In genomic region chr19:40688987-40689338, GRCh38 we compare ENCODE assay signal across 9 cellular contexts. TPM values are rescaled to one million over a fixed set of nuclear protein-coding genes. Genes with fewer than 3 reads are reported as not detected.
DNase-seq lines count a peak whose midpoint lies in the region; ATAC-seq and TF ChIP-seq lines count a peak whose summit lies in the region.
"Had no signal": no experiment of that assay in that cellular context is flagged by ENCODE, and none has a peak within 500 bp of the region (broad histone marks: within the 10 kb centered on the region; RNA-seq: fewer than 3 reads in every experiment).

No MANE protein-coding gene starts in this region.

- intact Hi-C loops in Panc1 (cut with micrococcal nuclease; ENCODE audit: unreplicated experiment): no loop called here

- CTCF ChIA-PET in BJ (lab: Yijun Ruan, JAX) (interaction anchor here (1.1 kb wide), 1 partner anchor 26 kb away, joined by 4 read pairs; no protein-coding TSS in a partner anchor), Panc1 (lab: Charles Lee) (no interaction called here)

- ATAC-seq in Panc1: no peak
- ATAC-seq in GM21717 (IDR thresholded peaks at IDR 0.05; ENCODE audit: unreplicated experiment): no peak
- no peak for ATAC-seq in HG02571 (IDR thresholded peaks at IDR 0.05; ENCODE audit: unreplicated experiment)
- ATAC-seq: naive thymus-derived CD4-positive, alpha-beta T cell had no signal

- H2AFZ ChIP-seq in fibroblast of lung (ENCODE audit: low read length): no peak overlapping the region

- DNase-seq in BJ (ENCODE audit: low read depth) (no peak), Panc1 (ENCODE audit: low read depth, low spot score) (no peak), fibroblast of lung (ENCODE audit: low read depth in 2 of 2) (peak in 1 of 2 donors; percentile 12), retinal pigment epithelial cell (ENCODE audit: low read depth) (no peak), NCI-H226 (no peak), DMS153 treated with DMSO at 0.1 percent for 48 hours (lab: John Stamatoyannopoulos, UW; ENCODE audit: unreplicated experiment) (no peak)

- TF ChIP-seq CTCF in BJ (IDR thresholded peaks at IDR 0.05; ENCODE audit: insufficient read depth, low read depth, low read length) (no peak), Panc1 (IDR thresholded peaks at IDR 0.05) (no peak), fibroblast of lung (conservative IDR thresholded peaks at IDR 0.05 in 1 of 2, IDR thresholded peaks at IDR 0.05 in 1 of 2; ENCODE audit: low read depth in 1 of 2, low read length in 2 of 2) (no peak), retinal pigment epithelial cell (conservative IDR thresholded peaks at IDR 0.05; ENCODE audit: low read depth, low read length) (no peak)

- H3K9ac ChIP-seq in fibroblast of lung (ENCODE audit: insufficient read depth, low read length): peak overlapping the region; percentile 90

- H3K27ac ChIP-seq in Panc1 (ENCODE audit: low read length) (no peak overlapping the region), fibroblast of lung (ENCODE audit: insufficient read depth, low read length) (peak overlapping the region; percentile 87)

- in situ Hi-C loops in Panc1 (cut with HindIII; ENCODE audit: low pct_unique_long_range_greater_than_20kb, low sequenced_read_pairs): no loop called here

- H4K20me1 ChIP-seq in fibroblast of lung (ENCODE audit: control insufficient read depth, extremely low read depth, insufficient read depth, low read length): peaks cover 4% of the 10 kb centered on the region

- H3K79me2 ChIP-seq in fibroblast of lung (ENCODE audit: control insufficient read depth, insufficient read depth, low read length): peaks cover 34% of the 10 kb centered on the region

- H3K36me3 ChIP-seq in BJ (ENCODE audit: control insufficient read depth, insufficient read depth, low read length) (peaks cover 24% of the 10 kb centered on the region), Panc1 (ENCODE audit: control insufficient read depth, insufficient read depth, low read length) (no peaks in the 10 kb centered on the region), fibroblast of lung (ENCODE audit: control insufficient read depth, insufficient read depth, low read length) (peaks cover 25% of the 10 kb centered on the region)

- H3K4me1 ChIP-seq in Panc1 (ENCODE audit: control insufficient read depth, insufficient read depth, low read length) (peaks cover 9% of the 10 kb centered on the region), fibroblast of lung (ENCODE audit: control insufficient read depth, extremely low read depth, insufficient read depth, low read length) (peaks cover 24% of the 10 kb centered on the region)

- POLR2A ChIA-PET in BJ (lab: Charles Lee) (interaction anchor here (0.6 kb wide), 2 partner anchors 27 to 42 kb away, joined by 4 read pairs; partner anchors contain the start of gene COQ8B), Panc1 (lab: Charles Lee) (no interaction called here)

- H3K9me3 ChIP-seq in Panc1 (ENCODE audit: control insufficient read depth, insufficient read depth, low read depth, low read length) (no peaks in the 10 kb centered on the region), fibroblast of lung (ENCODE audit: control insufficient read depth, insufficient read depth, low read depth, low read length) (no peaks in the 10 kb centered on the region)

- H3K4me2 ChIP-seq in fibroblast of lung (ENCODE audit: extremely low read depth, insufficient read depth, low read length): peak overlapping the region; percentile 98

- H3K4me3 ChIP-seq in BJ (ENCODE audit: low read depth, low read length) (peak overlapping the region; percentile 61), Panc1 (ENCODE audit: low read depth in 2 of 2, low read length in 2 of 2) (peak overlapping the region; percentile 58 to 73), fibroblast of lung (replicated peaks in 1 of 4; ENCODE audit: control extremely low read depth in 1 of 4, insufficient read depth in 1 of 4, low read depth in 3 of 4, low read length in 4 of 4) (peak overlapping the region; percentile 52 to 98 (median 84)), retinal pigment epithelial cell (ENCODE audit: low read length) (peak overlapping the region; percentile 80)

- H3K27me3 ChIP-seq in BJ (ENCODE audit: control insufficient read depth, insufficient read depth, low read length): no peaks in the 10 kb centered on the region
- H3K27me3 ChIP-seq in Panc1 (ENCODE audit: control insufficient read depth, insufficient read depth, low read length): no peaks in the 10 kb centered on the region
- H3K27me3 ChIP-seq in fibroblast of lung (ENCODE audit: control insufficient read depth, insufficient read depth, low read length): no peaks in the 10 kb centered on the region

- BruUV-seq in Panc1 (replicated peaks; lab: Mats Ljungman, UMichigan): no TSS peak

RNA-seq across cellular contexts. Expression of gene NUMBL, which starts 1.5 kb away (rescaled TPM):
- 15.9 and 28.6 TPM in 2 replicates for polyA plus RNA-seq in BJ (2011; rRNA removed)
- polyA minus RNA-seq in BJ (2011; rRNA and poly(A)+ RNA removed): 10.2 and 13.9 TPM in 2 replicates
- total RNA-seq in Panc1 (2021; ENCODE audit: unreplicated experiment): 27.6 TPM
- 31.1 TPM for polyA plus RNA-seq in Panc1 (2012; ENCODE audit: insufficient read length)
- 30.6 and 33.4 TPM in 2 replicates for total RNA-seq in fibroblast of lung
- 26.2 and 28.2 TPM in 2 replicates for polyA plus RNA-seq in fibroblast of lung
- polyA plus RNA-seq in fibroblast of lung (2012): 39.8 TPM in 2 replicates
- 45.4 and 48.6 TPM in 2 replicates for polyA minus RNA-seq in fibroblast of lung (ENCODE audit: low replicate concordance)

RNA-seq across cellular contexts. Expression of gene COQ8B, which starts 27.7 kb away (rescaled TPM):
- 22.7 and 35.3 TPM in 2 replicates for polyA plus RNA-seq in BJ (2011; rRNA removed)
- polyA minus RNA-seq in BJ (2011; rRNA and poly(A)+ RNA removed): 15.0 and 20.8 TPM in 2 replicates
- 15.6 TPM for total RNA-seq in Panc1 (2021; ENCODE audit: unreplicated experiment)
- polyA plus RNA-seq in Panc1 (2012; ENCODE audit: insufficient read length): 18.5 TPM
- 28.0 and 43.4 TPM in 2 replicates for total RNA-seq in fibroblast of lung
- polyA plus RNA-seq in fibroblast of lung: 13.7 and 16.7 TPM in 2 replicates
- 17.2 and 24.4 TPM in 2 replicates for polyA plus RNA-seq in fibroblast of lung (2012)
- polyA minus RNA-seq in fibroblast of lung (ENCODE audit: low replicate concordance): 26.2 and 28.8 TPM in 2 replicates

RNA-seq across cellular contexts. Expression of gene ITPKC, which starts 27.9 kb away (rescaled TPM):
- polyA plus RNA-seq in BJ (2011; rRNA removed): 8.9 and 11.9 TPM in 2 replicates
- 10.0 and 16.4 TPM in 2 replicates for polyA minus RNA-seq in BJ (2011; rRNA and poly(A)+ RNA removed)
- 7.2 TPM for total RNA-seq in Panc1 (2021; ENCODE audit: unreplicated experiment)
- polyA plus RNA-seq in Panc1 (2012; ENCODE audit: insufficient read length): 9.1 TPM
- total RNA-seq in fibroblast of lung: 19.5 and 23.1 TPM in 2 replicates
- polyA plus RNA-seq in fibroblast of lung: 6.5 TPM in 2 replicates
- 10.3 and 10.6 TPM in 2 replicates for polyA plus RNA-seq in fibroblast of lung (2012)
- 15.2 and 15.5 TPM in 2 replicates for polyA minus RNA-seq in fibroblast of lung (ENCODE audit: low replicate concordance)
